23 cellular contexts compared by ENCODE assay signal in the genomic region with DNA sequence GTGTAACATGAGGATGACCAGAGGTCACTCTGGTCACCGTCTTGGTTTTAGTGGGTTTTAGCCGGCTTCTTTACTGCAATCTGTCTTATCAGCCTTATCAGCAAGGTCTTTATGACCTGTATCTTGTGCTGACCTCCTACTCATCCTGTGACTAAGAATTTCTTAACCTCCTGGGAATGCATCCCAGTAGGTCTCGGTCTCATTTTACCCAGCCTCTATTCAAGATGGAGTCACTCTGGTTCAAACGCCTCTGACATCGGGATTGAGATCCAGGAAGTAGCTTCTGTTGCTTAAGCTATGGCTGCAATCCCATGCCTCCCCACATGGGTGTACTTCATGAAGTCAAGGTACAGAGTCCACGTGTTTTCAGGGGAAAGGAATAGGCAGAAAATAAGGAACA. TPM values are rescaled to one million over a fixed set of nuclear protein-coding genes. Genes with fewer than 3 reads are reported as not detected.
A peak's percentile ranks its signal among the peaks of the same experiment; 100 is the strongest.
DNase-seq lines count a peak whose midpoint lies in the region; ATAC-seq, FAIRE-seq and TF ChIP-seq lines count a peak whose summit lies in the region.
"Had no signal": no experiment of that assay in that cellular context is flagged by ENCODE, and none has a peak within 500 bp of the region (broad histone marks: within the 10 kb centered on the region; RNA-seq: fewer than 3 reads in every experiment).

No MANE protein-coding gene starts in this region.

- POLR2A ChIA-PET in A549 (lab: Yijun Ruan, JAX): no interaction called here

- WGBS in A549 (ENCODE audit: missing lambda C conversion rate): 89% methylated on average over 6 of the region's 6 CpGs

- H3K36me3 Mint-ChIP-seq in HFFc6 (ENCODE audit: low read depth) (peaks cover 49% of the 10 kb centered on the region), glutamatergic neuron (ENCODE audit: unreplicated experiment) (no peaks in the 10 kb centered on the region)
- no peaks in the 10 kb centered on the region for H3K36me3 Mint-ChIP-seq in activated naive CD8-positive, alpha-beta T cell treated with anti-CD3 and anti-CD28 coated beads for 36 hours
- H3K36me3 Mint-ChIP-seq: activated CD8-positive, alpha-beta memory T cell treated with anti-CD3 and anti-CD28 coated beads, Interleukin-2, amount 10 ng/mL, durations not matched to agents 7 days and 5 days; neural progenitor cell had no signal

- H3K9me3 ChIP-seq in A549: no peaks in the 10 kb centered on the region
- H3K9me3 ChIP-seq: heart left ventricle had no signal

- H3K4me3 Mint-ChIP-seq in HFFc6: no peak overlapping the region
- no peak overlapping the region for H3K4me3 Mint-ChIP-seq in glutamatergic neuron (ENCODE audit: unreplicated experiment)
- no peak overlapping the region for H3K4me3 Mint-ChIP-seq in activated naive CD8-positive, alpha-beta T cell treated with anti-CD3 and anti-CD28 coated beads for 36 hours
- H3K4me3 Mint-ChIP-seq: activated CD8-positive, alpha-beta memory T cell treated with anti-CD3 and anti-CD28 coated beads, Interleukin-2, amount 10 ng/mL, durations not matched to agents 7 days and 5 days; neural progenitor cell; T-helper 1 cell treated with Interleukin-12 subunit alpha and Interleukin-12 subunit beta and Interleukin-4 antibody, amounts not matched to agents 30 μg/mL and 1 μg/mL, for 36 hours had no signal

- no peak for TF ChIP-seq POLR2A in A549 (IDR thresholded peaks at IDR 0.05; ENCODE audit: low read length)

- H3K27ac Mint-ChIP-seq in HFFc6 (peak overlapping the region; percentile 54), glutamatergic neuron (ENCODE audit: unreplicated experiment) (no peak overlapping the region)
- H3K27ac Mint-ChIP-seq in activated naive CD8-positive, alpha-beta T cell treated with anti-CD3 and anti-CD28 coated beads for 36 hours: no peak overlapping the region
- H3K27ac Mint-ChIP-seq: activated CD8-positive, alpha-beta memory T cell treated with anti-CD3 and anti-CD28 coated beads, Interleukin-2, amount 10 ng/mL, durations not matched to agents 7 days and 5 days; neural progenitor cell; T-helper 1 cell treated with Interleukin-12 subunit alpha and Interleukin-12 subunit beta and Interleukin-4 antibody, amounts not matched to agents 30 μg/mL and 1 μg/mL, for 36 hours had no signal

- ATAC-seq in A549: peak; percentile 54 to 65; a peak in 3 of 6 replicates
- ATAC-seq: activated CD8-positive, alpha-beta memory T cell treated with anti-CD3 and anti-CD28 coated beads, Interleukin-2, amount 10 ng/mL, durations not matched to agents 7 days and 5 days; heart left ventricle; right cardiac atrium; Right ventricle myocardium inferior had no signal

- H3K9me3 Mint-ChIP-seq in HFFc6: no peaks in the 10 kb centered on the region
- H3K9me3 Mint-ChIP-seq in glutamatergic neuron (ENCODE audit: unreplicated experiment): peaks cover 1% of the 10 kb centered on the region
- no peaks in the 10 kb centered on the region for H3K9me3 Mint-ChIP-seq in activated naive CD8-positive, alpha-beta T cell treated with anti-CD3 and anti-CD28 coated beads for 36 hours
- H3K9me3 Mint-ChIP-seq: neural progenitor cell; T-helper 1 cell treated with Interleukin-12 subunit alpha and Interleukin-12 subunit beta and Interleukin-4 antibody, amounts not matched to agents 30 μg/mL and 1 μg/mL, for 36 hours had no signal

- no peak overlapping the region; the same call in 2 of the 3 replicates for H3K4me2 ChIP-seq in A549
- H3K4me2 ChIP-seq: neural progenitor cell had no signal

- no peak for FAIRE-seq in A549 (lab: Jason Lieb, UNC)
- FAIRE-seq: astrocyte, GM12891 had no signal

- H3K27me3 Mint-ChIP-seq in HFFc6 (ENCODE audit: insufficient read depth) (no peaks in the 10 kb centered on the region), glutamatergic neuron (ENCODE audit: unreplicated experiment) (no peaks in the 10 kb centered on the region)
- peaks cover 3% of the 10 kb centered on the region for H3K27me3 Mint-ChIP-seq in activated naive CD8-positive, alpha-beta T cell treated with anti-CD3 and anti-CD28 coated beads for 36 hours
- H3K27me3 Mint-ChIP-seq: activated CD8-positive, alpha-beta memory T cell treated with anti-CD3 and anti-CD28 coated beads, Interleukin-2, amount 10 ng/mL, durations not matched to agents 7 days and 5 days had no signal

- H3K4me1 ChIP-seq in A549: peaks cover 41% of the 10 kb centered on the region
- H3K4me1 ChIP-seq: heart left ventricle had no signal

- CTCF ChIA-PET in A549 (lab: Yijun Ruan, JAX): interaction anchor here (0.7 kb wide), 1 partner anchor 84 kb away, joined by 3 read pairs; no protein-coding TSS in a partner anchor

- peak overlapping the region in 1 of 2 experiments; percentile 45; a peak in 2 of 6 replicates for H3K27ac ChIP-seq in A549
- H3K27ac ChIP-seq in VCaP: peak overlapping the region; percentile 78
- H3K27ac ChIP-seq: neural progenitor cell had no signal

- no peak for TF ChIP-seq RAD21 in A549 (conservative IDR thresholded peaks at IDR 0.05 in 1 of 2, IDR thresholded peaks at IDR 0.05 in 1 of 2)

- DNase-seq in A549 (ENCODE audit: low read depth in 1 of 2, low spot score in 1 of 2) (peak in 1 of 2 experiments; percentile 43), HFFc6 (no peak), glutamatergic neuron (no peak), anterior cingulate cortex (lab: John Stamatoyannopoulos, UW) (no peak), NCI-H446 (lab: John Stamatoyannopoulos, UW) (no peak)
- no peak for DNase-seq in activated naive CD8-positive, alpha-beta T cell treated with anti-CD3 and anti-CD28 coated beads for 36 hours
- DNase-seq in activated naive CD4-positive, alpha-beta T cell treated with anti-CD3 and anti-CD28 coated beads, Interleukin-2, amount 50 U/mL, for 16 hours: no peak
- DNase-seq: activated CD4-positive, CD25-positive, alpha-beta regulatory T cell treated with anti-CD3 and anti-CD28 coated beads, Interleukin-2, amount 50 U/mL, for 72 hours; activated CD8-positive, alpha-beta memory T cell treated with anti-CD3 and anti-CD28 coated beads, Interleukin-2, amount 10 ng/mL, durations not matched to agents 7 days and 5 days; activated gamma-delta T cell; GDM1; heart left ventricle; islet precursor cell; MM.1S; NCI-H2029; right cardiac atrium; stimulated activated CD4-positive, alpha-beta T cell treated with anti-CD3 and anti-CD28 coated beads, Interleukin-1b, Interleukin-23, amount 100 ng/mL, for 48 hours had no signal

- no peak overlapping the region for H3K4me3 ChIP-seq in A549
- H3K4me3 ChIP-seq: heart left ventricle, neural progenitor cell had no signal

- TF ChIP-seq EP300 in A549 (IDR thresholded peaks at IDR 0.05): no peak

- no peak for TF ChIP-seq CTCF in A549 (IDR thresholded peaks at IDR 0.05)
- TF ChIP-seq CTCF in HFFc6 (IDR thresholded peaks at IDR 0.05): peak; percentile 54
- no peak for TF ChIP-seq CTCF in VCaP (conservative IDR thresholded peaks at IDR 0.05)
- peak; percentile 48 for TF ChIP-seq CTCF in glutamatergic neuron (IDR thresholded peaks at IDR 0.05; ENCODE audit: partially characterized antibody, unreplicated experiment)

- peaks cover 70% of the 10 kb centered on the region for H3K4me1 Mint-ChIP-seq in HFFc6 (ENCODE audit: low read depth)
- peaks cover 12% of the 10 kb centered on the region for H3K4me1 Mint-ChIP-seq in glutamatergic neuron (ENCODE audit: low read depth, unreplicated experiment)
- no peaks in the 10 kb centered on the region for H3K4me1 Mint-ChIP-seq in activated naive CD8-positive, alpha-beta T cell treated with anti-CD3 and anti-CD28 coated beads for 36 hours
- H3K4me1 Mint-ChIP-seq: activated CD8-positive, alpha-beta memory T cell treated with anti-CD3 and anti-CD28 coated beads, Interleukin-2, amount 10 ng/mL, durations not matched to agents 7 days and 5 days had no signal

TF ChIP-seq in A549, 52 proteins besides CTCF, POLR2A, EP300 and RAD21 (continues in another document):
- no peak for TF ChIP-seq JUNB (IDR thresholded peaks at IDR 0.05)
- TF ChIP-seq HOXB5 (CRISPR knock-in tag; IDR thresholded peaks at IDR 0.05): peak; percentile 91
- TF ChIP-seq NPAS2 (CRISPR knock-in tag; IDR thresholded peaks at IDR 0.05; ENCODE audit: borderline replicate concordance): 0 out of 2 replicates have a peak, but pooled peaks have one; percentile 34
- TF ChIP-seq JUN (IDR thresholded peaks at IDR 0.05): no peak
- peak; percentile 90; the same call in 1 of the 2 replicates for TF ChIP-seq HOXB13 (CRISPR knock-in tag; IDR thresholded peaks at IDR 0.05; ENCODE audit: low read depth)
- no peak for TF ChIP-seq SMC3 (IDR thresholded peaks at IDR 0.05)
- TF ChIP-seq FOSL2 (IDR thresholded peaks at IDR 0.05): no peak
- no peak for TF ChIP-seq FOSL2 (CRISPR knock-in tag; IDR thresholded peaks at IDR 0.05)
- TF ChIP-seq TP53 (CRISPR knock-in tag; IDR thresholded peaks at IDR 0.05): no peak
- TF ChIP-seq EHF (CRISPR knock-in tag; IDR thresholded peaks at IDR 0.05): 0 out of 2 replicates have a peak, but pooled peaks have one; percentile 42
- no peak for TF ChIP-seq EHMT2 (IDR thresholded peaks at IDR 0.05; ENCODE audit: low read depth)
- no peak for TF ChIP-seq KDM5A (IDR thresholded peaks at IDR 0.05)
- no peak for TF ChIP-seq HOXA7 (CRISPR knock-in tag; IDR thresholded peaks at IDR 0.05)
- TF ChIP-seq FOSB (CRISPR knock-in tag; IDR thresholded peaks at IDR 0.05): no peak
- TF ChIP-seq ZSCAN20 (CRISPR knock-in tag; IDR thresholded peaks at IDR 0.05): 0 out of 2 replicates have a peak, but pooled peaks have one; percentile 76
- TF ChIP-seq, protein P1, sequence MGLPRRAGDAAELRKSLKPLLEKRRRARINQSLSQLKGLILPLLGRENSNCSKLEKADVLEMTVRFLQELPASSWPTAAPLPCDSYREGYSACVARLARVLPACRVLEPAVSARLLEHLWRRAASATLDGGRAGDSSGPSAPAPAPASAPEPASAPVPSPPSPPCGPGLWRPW (IDR thresholded peaks at IDR 0.05): no peak
- no peak for TF ChIP-seq MYC (IDR thresholded peaks at IDR 0.05; ENCODE audit: borderline replicate concordance, low read length)
- no peak for TF ChIP-seq BHLHE40 (IDR thresholded peaks at IDR 0.05; ENCODE audit: low read depth, low read length)

RNA-seq across cellular contexts. Expression of a gene that starts 19.9 kb away (rescaled TPM):
- polyA plus RNA-seq in A549 (2011; rRNA removed) (2.8 and 4.5 TPM in 2 replicates), A549 (2017; fragmentation: RNase III; extraction: RNeasy Plus Mini Kit Qiagen cat#74134 plus additional on column Dnase treatment) (4.1 to 5.4 TPM (median 4.2 TPM) in 3 replicates)
- 1.6 and 2.1 TPM in 2 replicates for polyA plus RNA-seq in A549 (2012; cell fraction: cytosol; rRNA removed)
- polyA plus RNA-seq in A549 (2012; cell fraction: nucleus; rRNA removed): 2.8 and 3.2 TPM in 2 replicates
- 2.3 and 2.4 TPM in 2 replicates for polyA minus RNA-seq in A549 (2011; rRNA and poly(A)+ RNA removed)
- 100 to 1,000 TPM in 2 of 6 experiments, 10 to 100 TPM in 4; 82.6 to 115 (median 96.4) TPM for total RNA-seq in HFFc6 (2021; fragmentation: NEBNext Ultra II Directional; extraction: Animal tissue kit (Norgen Biotek cat#: 25700))
- 150 TPM for total RNA-seq in glutamatergic neuron (ENCODE audit: unreplicated experiment)
- not detected for total RNA-seq in activated naive CD8-positive, alpha-beta T cell treated with anti-CD3 and anti-CD28 coated beads for 36 hours
- total RNA-seq: activated CD8-positive, alpha-beta memory T cell treated with anti-CD3 and anti-CD28 coated beads, Interleukin-2, amount 10 ng/mL, durations not matched to agents 7 days and 5 days; Right ventricle myocardium inferior had no signal

Comparison
In these comparisons a context has a peak if more than half of its experiments do, and no peak if none do; other contexts are left out.
1. CTCF ChIP-seq: peak in HFFc6 (single experiment) and glutamatergic neuron (single experiment); none in A549 (single experiment) and VCaP (single experiment).
2. RNA of a gene that starts 19.9 kb away (total RNA-seq): 150 TPM in glutamatergic neuron (single experiment) and 82.6 to 115 TPM in HFFc6; not detected in activated naive CD8-positive, alpha-beta T cell treated with anti-CD3 and anti-CD28 coated beads for 36 hours; every median in the first group is over 10 times any median in the second.